ENCODE assay signal across 24 cellular contexts in genomic region chr18:41312241-41312590, GRCh38.
"Had no signal": no experiment of that assay in that cellular context is flagged by ENCODE, and none has a peak within 500 bp of the region (broad histone marks: within the 10 kb centered on the region; RNA-seq: fewer than 3 reads in every experiment).

No MANE protein-coding gene starts in this region.

- H3K79me2 ChIP-seq: hepatocyte had no signal

- H3K36me3 ChIP-seq: brain microvascular endothelial cell, gastroesophageal sphincter, left ventricle myocardium inferior, suprapubic skin, tibial artery, upper lobe of right lung had no signal

- H3K4me2 ChIP-seq: hepatocyte had no signal

- DNase-seq: activated CD4-positive, alpha-beta memory T cell treated with anti-CD3 and anti-CD28 coated beads for 36 hours; activated CD4-positive, alpha-beta T cell treated with anti-CD3 and anti-CD28 coated beads for 48 hours; activated CD8-positive, alpha-beta memory T cell treated with anti-CD3 and anti-CD28 coated beads, Interleukin-2, amount 50 U/mL, for 4 hours; activated gamma-delta T cell; activated naive CD4-positive, alpha-beta T cell treated with anti-CD3 and anti-CD28 coated beads, Interleukin-2, amount 10 ng/mL, durations not matched to agents 7 days and 5 days; activated naive CD8-positive, alpha-beta T cell treated with anti-CD3 and anti-CD28 coated beads, Interleukin-2, amount 10 ng/mL, durations not matched to agents 7 days and 5 days; activated T-cell treated with anti-CD3 and anti-CD28 coated beads, Interleukin-2, amount 50 U/mL, for 1 hour; brain microvascular endothelial cell; cortex of kidney; effector memory CD8-positive, alpha-beta T cell; left ventricle myocardium inferior; natural killer cell; posterior cingulate gyrus; right cardiac atrium; stimulated activated CD4-positive, alpha-beta T cell treated with anti-CD3 and anti-CD28 coated beads, Interleukin-15, amount 100 ng/mL, for 24 hours; stimulated activated CD4-positive, alpha-beta T cell treated with anti-CD3 and anti-CD28 coated beads, Interleukin-2, amount 100 ng/mL, for 24 hours; stimulated activated naive CD4-positive, alpha-beta T cell; tibial artery; upper lobe of right lung had no signal

- H2AFZ ChIP-seq: hepatocyte had no signal

- H3K9me3 ChIP-seq: gastroesophageal sphincter, suprapubic skin, tibial artery, upper lobe of right lung had no signal

- H3K27ac ChIP-seq: brain microvascular endothelial cell, gastroesophageal sphincter, hepatocyte, left ventricle myocardium inferior, suprapubic skin, tibial artery, upper lobe of right lung had no signal

- H3K27me3 ChIP-seq: brain microvascular endothelial cell, gastroesophageal sphincter, hepatocyte, suprapubic skin, tibial artery, upper lobe of right lung had no signal

- H3K4me3 ChIP-seq: gastroesophageal sphincter, hepatocyte, left ventricle myocardium inferior, lung, suprapubic skin, tibial artery, upper lobe of right lung had no signal

- ATAC-seq: activated CD4-positive, CD25-positive, alpha-beta regulatory T cell treated with anti-CD3 and anti-CD28 coated beads, Interleukin-2, amount 50 U/mL, for 24 hours; effector memory CD8-positive, alpha-beta T cell; natural killer cell; right cardiac atrium; upper lobe of right lung had no signal

- H3K4me1 ChIP-seq: gastroesophageal sphincter, left ventricle myocardium inferior, suprapubic skin, tibial artery, upper lobe of right lung had no signal
